27 cellular contexts compared by ENCODE assay signal in genomic region chr11:73464347-73464746, GRCh38.
DNase-seq lines count a peak whose midpoint lies in the region; ATAC-seq and TF ChIP-seq lines count a peak whose summit lies in the region.
"Had no signal": no experiment of that assay in that cellular context is flagged by ENCODE, and none has a peak within 500 bp of the region (broad histone marks: within the 10 kb centered on the region; RNA-seq: fewer than 3 reads in every experiment).

No MANE protein-coding gene starts in this region.

- dilution Hi-C loops in IMR-90 (cut with HindIII; ENCODE audit: low sequenced_read_pairs, unreplicated experiment) = no loop called here

- no peaks in the 10 kb centered on the region for H3K9me3 Mint-ChIP-seq in mesothelial cell of epicardium
- H3K9me3 Mint-ChIP-seq: activated naive CD4-positive, alpha-beta T cell treated with anti-CD3 and anti-CD28 coated beads, Interleukin-2, amount 10 ng/mL, durations not matched to agents 7 days and 5 days; activated T-cell treated with anti-CD3 and anti-CD28 coated beads, Interleukin-2, amount 50 U/mL, for 72 hours; HFFc6; stimulated activated naive B cell treated with anti-CD40 and anti-IgM and Interleukin-4, amounts not matched to agents 10 μg/mL and 1 μg/mL and 100 μg/mL, for 72 hours had no signal

- intact Hi-C loops in IMR-90 (cut with micrococcal nuclease) (no loop called here), left lung (cut with DNase I) (no loop called here), sciatic nerve (cut with DNase I) (no loop called here)

- 0 out of 2 replicates have a peak, but pooled peaks cover under 1% of the 10 kb centered on the region for H3K9me1 ChIP-seq in IMR-90 (ENCODE audit: insufficient read depth, low read length)

- no peak overlapping the region for H2AFZ ChIP-seq in IMR-90 (replicated peaks; ENCODE audit: low read length, poor library complexity)

- no peak for ATAC-seq in IMR-90 (ENCODE audit: low read depth)
- peak; percentile 84 for ATAC-seq in left lung
- no peak for ATAC-seq in sciatic nerve
- no peak for ATAC-seq in HG03196 (IDR thresholded peaks at IDR 0.05; ENCODE audit: unreplicated experiment)
- no peak for ATAC-seq in HG02970 (IDR thresholded peaks at IDR 0.05; ENCODE audit: low FRiP score, unreplicated experiment)
- ATAC-seq: activated T-cell treated with anti-CD3 and anti-CD28 coated beads, Interleukin-2, amount 50 U/mL, for 72 hours; stimulated activated naive B cell treated with anti-CD40 and anti-IgM and Interleukin-4, amounts not matched to agents 10 μg/mL and 1 μg/mL and 100 μg/mL, for 72 hours had no signal

- H3K4ac ChIP-seq in IMR-90 (ENCODE audit: low read depth, low read length) = no peak overlapping the region

- H3K4me3 Mint-ChIP-seq in mesothelial cell of epicardium = no peak overlapping the region
- H3K4me3 Mint-ChIP-seq: activated naive CD4-positive, alpha-beta T cell treated with anti-CD3 and anti-CD28 coated beads, Interleukin-2, amount 10 ng/mL, durations not matched to agents 7 days and 5 days; activated T-cell treated with anti-CD3 and anti-CD28 coated beads, Interleukin-2, amount 50 U/mL, for 72 hours; HFFc6; stimulated activated naive B cell treated with anti-CD40 and anti-IgM and Interleukin-4, amounts not matched to agents 10 μg/mL and 1 μg/mL and 100 μg/mL, for 72 hours had no signal

- TF ChIP-seq POLR2A in IMR-90 (IDR thresholded peaks at IDR 0.05; ENCODE audit: low read depth, low read length) = no peak

- WGBS in IMR-90 (ENCODE audit: extremely low coverage in 2 of 2, insufficient read length in 1 of 2), 2 experiments = no CpG with 5 or more reads among the region's 2 CpGs

- H3K23ac ChIP-seq in IMR-90 (ENCODE audit: low read depth, low read length) = no peak overlapping the region

- no peaks in the 10 kb centered on the region for H3K27me3 ChIP-seq in IMR-90 (ENCODE audit: control insufficient read depth, insufficient read depth, low read length)
- no peaks in the 10 kb centered on the region for H3K27me3 ChIP-seq in left lung
- H3K27me3 ChIP-seq: neutrophil, vagina had no signal

- no peak for TF ChIP-seq RAD21 in IMR-90 (IDR thresholded peaks at IDR 0.05; ENCODE audit: low read length)

- no peak overlapping the region for H3K4me2 ChIP-seq in IMR-90 (ENCODE audit: low read depth, low read length)

- POLR2A ChIA-PET in IMR-90 (lab: Charles Lee; ENCODE audit: unreplicated experiment) = no interaction called here

- H4K8ac ChIP-seq in IMR-90 (ENCODE audit: low read depth in 2 of 2, low read length in 2 of 2) = no peak overlapping the region

- no peak overlapping the region for H3K27ac Mint-ChIP-seq in mesothelial cell of epicardium
- H3K27ac Mint-ChIP-seq: activated naive CD4-positive, alpha-beta T cell treated with anti-CD3 and anti-CD28 coated beads, Interleukin-2, amount 10 ng/mL, durations not matched to agents 7 days and 5 days; activated T-cell treated with anti-CD3 and anti-CD28 coated beads, Interleukin-2, amount 50 U/mL, for 72 hours; stimulated activated naive B cell treated with anti-CD40 and anti-IgM and Interleukin-4, amounts not matched to agents 10 μg/mL and 1 μg/mL and 100 μg/mL, for 72 hours had no signal

- H3K9ac ChIP-seq in IMR-90 (ENCODE audit: low read depth, low read length) = no peak overlapping the region

- peaks cover 5% of the 10 kb centered on the region for H3K36me3 Mint-ChIP-seq in mesothelial cell of epicardium

- DNase-seq in DMS53 treated with DMSO at 0.1 percent for 48 hours (lab: John Stamatoyannopoulos, UW; ENCODE audit: unreplicated experiment) (peak; percentile 61), IMR-90 (peak; percentile 4), astrocyte of the spinal cord (ENCODE audit: low read depth, low spot score) (peak; percentile 26), left lung (no peak), sciatic nerve (ENCODE audit: low spot score) (no peak), mesothelial cell of epicardium (ENCODE audit: low spot score in 2 of 2, unreplicated experiment in 2 of 2) (no peak)
- DNase-seq: activated naive CD4-positive, alpha-beta T cell treated with anti-CD3 and anti-CD28 coated beads, Interleukin-2, amount 10 ng/mL, durations not matched to agents 7 days and 5 days; activated T-cell treated with anti-CD3 and anti-CD28 coated beads, Interleukin-2, amount 50 U/mL, for 72 hours; anterior cingulate cortex; C1 segment of cervical spinal cord; cerebellar nuclear complex; GDM1; HFFc6; hypothalamus; NCI-H1092; NCI-H2081 treated with DMSO at 0.1 percent for 48 hours; NCI-H774; OCI-M1; SIG-M5; stimulated activated CD4-positive, alpha-beta T cell treated with anti-CD3 and anti-CD28 coated beads, Interleukin-2, amount 100 ng/mL, for 48 hours; stimulated activated naive B cell treated with anti-CD40 and anti-IgM and Interleukin-4, amounts not matched to agents 10 μg/mL and 1 μg/mL and 100 μg/mL, for 72 hours had no signal

- H2AK5ac ChIP-seq in IMR-90 (ENCODE audit: low read depth, low read length) = no peak overlapping the region

- H3K79me1 ChIP-seq in IMR-90 (ENCODE audit: low read depth in 1 of 2, low read length in 2 of 2) = peaks cover 8% of the 10 kb centered on the region in 2 experiments; a peak in 2 of 4 replicates

- H4K20me1 ChIP-seq in IMR-90 (ENCODE audit: insufficient read depth, low read length) = no peaks in the 10 kb centered on the region; the same call in 1 of the 2 replicates

- no peak overlapping the region for H2BK15ac ChIP-seq in IMR-90 (ENCODE audit: low read depth, low read length)

- no peak overlapping the region for H2AK9ac ChIP-seq in IMR-90 (replicated peaks; ENCODE audit: low read depth, low read length, poor library complexity)

- H2BK20ac ChIP-seq in IMR-90 (ENCODE audit: low read depth, low read length) = no peak overlapping the region

- TF ChIP-seq CTCF in IMR-90 (conservative IDR thresholded peaks at IDR 0.05; ENCODE audit: low read depth, low read length) (no peak), astrocyte of the spinal cord (IDR thresholded peaks at IDR 0.05; ENCODE audit: low read depth, low read length) (no peak), left lung (IDR thresholded peaks at IDR 0.05) (no peak), mesothelial cell of epicardium (IDR thresholded peaks at IDR 0.05; ENCODE audit: unreplicated experiment) (no peak)

- BruUV-seq in IMR-90 (replicated peaks; lab: Mats Ljungman, UMichigan) = no TSS peak

- H4K91ac ChIP-seq in IMR-90 (ENCODE audit: insufficient read depth, low read depth, low read length) = no peak overlapping the region

- no peak overlapping the region for H3K27ac ChIP-seq in IMR-90 (ENCODE audit: insufficient read depth, low read length)
- H3K27ac ChIP-seq in left lung = no peak overlapping the region
- H3K27ac ChIP-seq: epithelial cell of prostate, neutrophil, prostate gland, vagina had no signal

- H3K4me3 ChIP-seq in IMR-90 (ENCODE audit: insufficient read depth, low read depth, low read length) (no peak overlapping the region), astrocyte of the spinal cord (ENCODE audit: low read depth, low read length) (no peak overlapping the region), left lung (no peak overlapping the region)
- H3K4me3 ChIP-seq: prostate gland, vagina had no signal

- no peak overlapping the region for H3K14ac ChIP-seq in IMR-90 (replicated peaks; ENCODE audit: low read depth, low read length)

- H3K36me3 ChIP-seq in IMR-90 (ENCODE audit: control insufficient read depth, insufficient read depth, low read length) (no peaks in the 10 kb centered on the region), left lung (no peaks in the 10 kb centered on the region)
- H3K36me3 ChIP-seq: neutrophil, prostate gland, vagina had no signal

- H3K18ac ChIP-seq in IMR-90 (ENCODE audit: low read depth, low read length) = no peak overlapping the region

- H2BK120ac ChIP-seq in IMR-90 (ENCODE audit: low read depth, low read length) = no peak overlapping the region

- no peaks in the 10 kb centered on the region for H3K9me3 ChIP-seq in IMR-90 (ENCODE audit: control insufficient read depth, insufficient read depth, low read length)
- H3K9me3 ChIP-seq in left lung = no peaks in the 10 kb centered on the region
- H3K9me3 ChIP-seq: neutrophil, prostate gland, vagina had no signal

- H3K56ac ChIP-seq in IMR-90 (ENCODE audit: extremely low read depth, insufficient read depth, low read length) = no peak overlapping the region

- in situ Hi-C loops in IMR-90 (cut with MboI; ENCODE audit: low sequenced_read_pairs) (no loop called here), astrocyte of the spinal cord (cut with HindIII; ENCODE audit: low sequenced_read_pairs) (no loop called here)

- H2BK5ac ChIP-seq in IMR-90 (ENCODE audit: low read depth, low read length, poor library complexity, severe bottlenecking) = no peak overlapping the region

- CTCF ChIA-PET in IMR-90 (lab: Yijun Ruan, JAX) = interaction anchor here (0.6 to 3.1 kb wide), 2 partner anchors 15 to 148 kb away, joined by 3 to 18 read pairs; no protein-coding TSS in a partner anchor

- no peaks in the 10 kb centered on the region for H3K27me3 Mint-ChIP-seq in mesothelial cell of epicardium (ENCODE audit: low read depth)
- H3K27me3 Mint-ChIP-seq: activated naive CD4-positive, alpha-beta T cell treated with anti-CD3 and anti-CD28 coated beads, Interleukin-2, amount 10 ng/mL, durations not matched to agents 7 days and 5 days; stimulated activated naive B cell treated with anti-CD40 and anti-IgM and Interleukin-4, amounts not matched to agents 10 μg/mL and 1 μg/mL and 100 μg/mL, for 72 hours had no signal

- H3K4me1 Mint-ChIP-seq in mesothelial cell of epicardium = peaks cover 15% of the 10 kb centered on the region

- H3K4me1 ChIP-seq in IMR-90 (ENCODE audit: control insufficient read depth, insufficient read depth, low read length) = peaks cover 7% of the 10 kb centered on the region
- peaks cover 0 to 52% of the 10 kb centered on the region in 2 donors for H3K4me1 ChIP-seq in left lung
- H3K4me1 ChIP-seq: prostate gland had no signal

- H4K5ac ChIP-seq in IMR-90 (ENCODE audit: low read depth, low read length) = no peak overlapping the region

TF ChIP-seq in IMR-90, 13 proteins besides CTCF, POLR2A, EP300 and RAD21:
- TF ChIP-seq FOS (IDR thresholded peaks at IDR 0.05; ENCODE audit: low read depth, low read length) (no peak), RCOR1 (IDR thresholded peaks at IDR 0.05; ENCODE audit: insufficient replicate concordance, low read length) (no peak)

Comparison
In these comparisons a context has a peak if more than half of its experiments do, and no peak if none do; other contexts are left out.
1. DNase-seq: peak in DMS53 treated with DMSO at 0.1 percent for 48 hours (single experiment), IMR-90 (single experiment) and astrocyte of the spinal cord (single experiment); none in left lung (0 of 2), sciatic nerve (single experiment) and mesothelial cell of epicardium (0 of 2).